13 cellular contexts compared by ENCODE assay signal in the genomic region with DNA sequence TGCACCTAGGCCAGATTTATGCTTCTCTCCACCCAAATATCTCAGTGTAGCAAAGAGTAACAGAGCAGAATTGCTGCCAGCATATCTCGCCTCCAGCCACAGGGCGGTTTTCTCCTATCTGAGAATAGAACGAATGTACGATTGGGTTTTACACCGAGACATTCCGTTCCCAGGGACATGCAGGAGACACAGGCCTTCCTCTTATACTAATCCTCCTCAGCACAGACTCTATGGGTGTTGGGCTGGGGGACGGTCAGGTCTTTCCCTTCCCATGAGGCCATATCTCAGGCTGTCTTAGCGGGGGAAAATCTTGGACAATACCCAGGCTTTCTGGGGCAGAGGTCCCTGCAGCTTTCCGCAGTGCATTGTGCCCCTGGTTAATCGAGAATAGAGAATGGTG. TPM values are rescaled to one million over a fixed set of nuclear protein-coding genes. Genes with fewer than 3 reads are reported as not detected.
DNase-seq lines count a peak whose midpoint lies in the region; ATAC-seq and TF ChIP-seq lines count a peak whose summit lies in the region.
"Not testable (repeated sequence)": the region's sequence is repeated elsewhere in the genome, so short reads cannot be mapped to it uniquely, and the experiment has no call there.
"Had no signal": no experiment of that assay in that cellular context is flagged by ENCODE, and none has a peak within 500 bp of the region (broad histone marks: within the 10 kb centered on the region; RNA-seq: fewer than 3 reads in every experiment).

No MANE protein-coding gene starts in this region.

- 71% methylated on average over 10 of the region's 10 CpGs for WGBS in hepatocyte (ENCODE audit: low lambda C conversion rate, missing lambda C conversion rate)
- WGBS in testis, 2 donors, result 46 to 56% methylated on average over 10 of the region's 10 CpGs

- not testable (repeated sequence) for H3K9me3 Mint-ChIP-seq in activated CD8-positive, alpha-beta memory T cell treated with anti-CD3 and anti-CD28 coated beads, Interleukin-2, amount 10 ng/mL, durations not matched to agents 7 days and 5 days (ENCODE audit: low read depth); neural progenitor cell

- not testable (repeated sequence) for H3K9me3 ChIP-seq in left ventricle myocardium inferior (replicated peaks); hepatocyte (ENCODE audit: low read depth); neural progenitor cell (ENCODE audit: low read depth); testis

- not testable (repeated sequence) for H3K4me3 ChIP-seq in left ventricle myocardium inferior, hepatocyte, neural progenitor cell, testis

- H3F3A ChIP-seq in neural progenitor cell (ENCODE audit: low read depth), result not testable (repeated sequence)

- not testable (repeated sequence) for H3K4me2 ChIP-seq in hepatocyte, neural progenitor cell

- ATAC-seq in activated CD8-positive, alpha-beta memory T cell treated with anti-CD3 and anti-CD28 coated beads, Interleukin-2, amount 10 ng/mL, durations not matched to agents 7 days and 5 days, result not testable (repeated sequence)
- ATAC-seq in Right ventricle myocardium inferior, result peak; percentile 80

- intact Hi-C loops in Right ventricle myocardium inferior (cut with DNase I); left ventricle myocardium inferior (cut with micrococcal nuclease); testis (cut with DNase I; ENCODE audit: low total_unique reads): not testable (repeated sequence)

- H2AFZ ChIP-seq in hepatocyte; neural progenitor cell (replicated peaks): not testable (repeated sequence)

- not testable (repeated sequence) for H3K36me3 Mint-ChIP-seq in activated CD8-positive, alpha-beta memory T cell treated with anti-CD3 and anti-CD28 coated beads, Interleukin-2, amount 10 ng/mL, durations not matched to agents 7 days and 5 days; neural progenitor cell

- H3K4me3 Mint-ChIP-seq in activated CD8-positive, alpha-beta memory T cell treated with anti-CD3 and anti-CD28 coated beads, Interleukin-2, amount 10 ng/mL, durations not matched to agents 7 days and 5 days; neural progenitor cell: not testable (repeated sequence)

- H3K9me2 ChIP-seq in hepatocyte (replicated peaks; ENCODE audit: insufficient read depth), result not testable (repeated sequence)

- H3K27ac Mint-ChIP-seq in activated CD8-positive, alpha-beta memory T cell treated with anti-CD3 and anti-CD28 coated beads, Interleukin-2, amount 10 ng/mL, durations not matched to agents 7 days and 5 days, result not testable (repeated sequence)
- peak overlapping the region; percentile 47 for H3K27ac Mint-ChIP-seq in neural progenitor cell

- not testable (repeated sequence) for H4K20me1 ChIP-seq in hepatocyte (ENCODE audit: insufficient read depth, poor library complexity, severe bottlenecking); neural progenitor cell (ENCODE audit: low read depth)

- not testable (repeated sequence) for H3K36me3 ChIP-seq in left ventricle myocardium inferior; hepatocyte (replicated peaks; ENCODE audit: insufficient read depth, low read depth); neural progenitor cell; testis (ENCODE audit: low read depth, missing control alignments)

- not testable (repeated sequence) for H3K27me3 Mint-ChIP-seq in activated CD8-positive, alpha-beta memory T cell treated with anti-CD3 and anti-CD28 coated beads, Interleukin-2, amount 10 ng/mL, durations not matched to agents 7 days and 5 days; neural progenitor cell (ENCODE audit: insufficient read depth, low read depth)

- not testable (repeated sequence) for H3K79me2 ChIP-seq in hepatocyte; neural progenitor cell (ENCODE audit: low read depth)

- H3K27ac ChIP-seq in left ventricle myocardium inferior (replicated peaks) (peak overlapping the region; percentile 69), hepatocyte (peak overlapping the region; percentile 47), testis (peak overlapping the region; percentile 63 to 69)
- H3K27ac ChIP-seq in neural progenitor cell, result not testable (repeated sequence)

- H3K27me3 ChIP-seq in left ventricle myocardium inferior (ENCODE audit: low read depth), result peaks cover 10% of the 10 kb centered on the region
- H3K27me3 ChIP-seq in hepatocyte, neural progenitor cell, testis: not testable (repeated sequence)

- DNase-seq in NCI-H82 (lab: John Stamatoyannopoulos, UW), result peak; percentile 46
- peak; percentile 31 for DNase-seq in activated CD8-positive, alpha-beta memory T cell treated with anti-CD3 and anti-CD28 coated beads, Interleukin-2, amount 10 ng/mL, durations not matched to agents 7 days and 5 days
- not testable (repeated sequence) for DNase-seq in Right ventricle myocardium inferior (ENCODE audit: missing footprints); hepatocyte (ENCODE audit: low spot score); neural progenitor cell (ENCODE audit: low spot score)
- peak; percentile 15 for DNase-seq in left ventricle myocardium inferior
- peak; percentile 42 for DNase-seq in testis

- H3K4me1 Mint-ChIP-seq in activated CD8-positive, alpha-beta memory T cell treated with anti-CD3 and anti-CD28 coated beads, Interleukin-2, amount 10 ng/mL, durations not matched to agents 7 days and 5 days, result not testable (repeated sequence)
- peaks cover 11% of the 10 kb centered on the region for H3K4me1 Mint-ChIP-seq in neural progenitor cell

- not testable (repeated sequence) for H3K4me1 ChIP-seq in left ventricle myocardium inferior, neural progenitor cell
- H3K4me1 ChIP-seq in hepatocyte (ENCODE audit: insufficient read depth) (peaks cover 12% of the 10 kb centered on the region), testis (peaks cover 22% of the 10 kb centered on the region)

- CTCF ChIA-PET in activated CD8-positive, alpha-beta memory T cell treated with anti-CD3 and anti-CD28 coated beads, Interleukin-2, amount 10 ng/mL, durations not matched to agents 7 days and 5 days (lab: Charles Lee), result not testable (repeated sequence)

- TF ChIP-seq POLR2A in testis (IDR thresholded peaks at IDR 0.05), result not testable (repeated sequence)

- TF ChIP-seq CTCF in left ventricle myocardium inferior (IDR thresholded peaks at IDR 0.05; ENCODE audit: borderline replicate concordance); hepatocyte (IDR thresholded peaks at IDR 0.05; ENCODE audit: poor library complexity); neural progenitor cell (IDR thresholded peaks at IDR 0.05); testis (IDR thresholded peaks at IDR 0.05): not testable (repeated sequence)

- H3K9ac ChIP-seq in neural progenitor cell, result not testable (repeated sequence)

RNA-seq across cellular contexts. Expression of a gene that starts 14.9 kb away (rescaled TPM):
- not detected for total RNA-seq in activated CD8-positive, alpha-beta memory T cell treated with anti-CD3 and anti-CD28 coated beads, Interleukin-2, amount 10 ng/mL, durations not matched to agents 7 days and 5 days
- not detected for total RNA-seq in Right ventricle myocardium inferior
- total RNA-seq in left ventricle myocardium inferior, result not detected
- total RNA-seq in hepatocyte, result not detected in 2 replicates
- not detected in 2 replicates for polyA plus RNA-seq in hepatocyte
- not detected in 2 replicates for total RNA-seq in neural progenitor cell (ENCODE audit: low replicate concordance)
- total RNA-seq in testis, result 10 to 100 TPM; 13.9 to 62.0 TPM
- 35.0 TPM for polyA plus RNA-seq in testis (ENCODE audit: insufficient read depth, low read depth, low replicate concordance)
- total RNA-seq: Caco-2; CD4-positive, alpha-beta T cell; H1; H9 had no signal
- polyA plus RNA-seq: A549, BJ, H1 had no signal

RNA-seq across cellular contexts. Expression of a gene that starts 34.0 kb away (rescaled TPM):
- total RNA-seq in activated CD8-positive, alpha-beta memory T cell treated with anti-CD3 and anti-CD28 coated beads, Interleukin-2, amount 10 ng/mL, durations not matched to agents 7 days and 5 days, result under 1 TPM in 1 of 2 experiments, not detected in 1; 0.09 TPM
- 0.19 TPM for total RNA-seq in Right ventricle myocardium inferior
- 0.08 TPM for total RNA-seq in left ventricle myocardium inferior
- total RNA-seq in hepatocyte, result not detected in 2 replicates
- 0.44 TPM in 1 of 2 replicates, not detected in the other for polyA plus RNA-seq in hepatocyte
- total RNA-seq in neural progenitor cell (ENCODE audit: low replicate concordance), result 0.06 and 0.17 TPM in 2 replicates
- total RNA-seq in testis, result 10 to 100 TPM; 47.7 to 83.9 TPM
- polyA plus RNA-seq in testis (ENCODE audit: insufficient read depth, low read depth, low replicate concordance), result 197 TPM
- total RNA-seq: CD4-positive, alpha-beta T cell; H1; H9 had no signal

RNA-seq across cellular contexts. Expression of a gene that starts 44.9 kb away (rescaled TPM):
- total RNA-seq in activated CD8-positive, alpha-beta memory T cell treated with anti-CD3 and anti-CD28 coated beads, Interleukin-2, amount 10 ng/mL, durations not matched to agents 7 days and 5 days, result 10 to 100 TPM; 12.9 to 16.3 TPM
- total RNA-seq in Right ventricle myocardium inferior (3.9 TPM), left ventricle myocardium inferior (6.6 TPM), hepatocyte (10.2 and 16.2 TPM in 2 replicates), neural progenitor cell (ENCODE audit: low replicate concordance) (15.1 and 20.5 TPM in 2 replicates), testis (10 to 100 TPM; 11.9 to 18.1 TPM)
- polyA plus RNA-seq in hepatocyte (7.5 and 8.8 TPM in 2 replicates), testis (ENCODE audit: insufficient read depth, low read depth, low replicate concordance) (14.0 TPM)

RNA-seq across cellular contexts. Expression of a gene that starts 57.2 kb away (rescaled TPM):
- total RNA-seq in activated CD8-positive, alpha-beta memory T cell treated with anti-CD3 and anti-CD28 coated beads, Interleukin-2, amount 10 ng/mL, durations not matched to agents 7 days and 5 days, result 1 to 10 TPM; 5.5 to 7.2 TPM
- 1.5 TPM for total RNA-seq in Right ventricle myocardium inferior
- 1.3 TPM for total RNA-seq in left ventricle myocardium inferior
- total RNA-seq in hepatocyte, result 4.7 and 6.4 TPM in 2 replicates
- 1.3 and 2.1 TPM in 2 replicates for polyA plus RNA-seq in hepatocyte
- total RNA-seq in neural progenitor cell (ENCODE audit: low replicate concordance), result 10.7 and 13.6 TPM in 2 replicates
- total RNA-seq in testis, result 1 to 10 TPM; 9.5 to 9.8 TPM
- 7.7 TPM for polyA plus RNA-seq in testis (ENCODE audit: insufficient read depth, low read depth, low replicate concordance)

Comparison
In these comparisons a context has a peak if more than half of its experiments do, and no peak if none do; other contexts are left out.
1. RNA of a gene that starts 14.9 kb away (total RNA-seq): 13.9 to 62.0 TPM in testis; not detected in activated CD8-positive, alpha-beta memory T cell treated with anti-CD3 and anti-CD28 coated beads, Interleukin-2, amount 10 ng/mL, durations not matched to agents 7 days and 5 days, not detected in Right ventricle myocardium inferior (single experiment), not detected in left ventricle myocardium inferior (single experiment), not detected in hepatocyte and not detected in neural progenitor cell; every median in the first group is over 10 times any median in the second.
2. RNA of a gene that starts 34.0 kb away (total RNA-seq): 47.7 to 83.9 TPM in testis; 0.19 TPM in Right ventricle myocardium inferior (single experiment), 0.06 to 0.17 TPM in neural progenitor cell, 0.09 TPM in activated CD8-positive, alpha-beta memory T cell treated with anti-CD3 and anti-CD28 coated beads, Interleukin-2, amount 10 ng/mL, durations not matched to agents 7 days and 5 days, 0.08 TPM in left ventricle myocardium inferior (single experiment) and not detected in hepatocyte; every median in the first group is over 10 times any median in the second.